In genomic region chr16:85991856-85992255, GRCh38 we compare ENCODE assay signal across 11 cellular contexts.
"Had no signal": no experiment of that assay in that cellular context is flagged by ENCODE, and none has a peak within 500 bp of the region (broad histone marks: within the 10 kb centered on the region; RNA-seq: fewer than 3 reads in every experiment).

No MANE protein-coding gene starts in this region.

- H3K27ac Mint-ChIP-seq: activated CD4-positive, alpha-beta memory T cell treated with anti-CD3 and anti-CD28 coated beads for 36 hours; progenitor cell of endocrine pancreas had no signal

- H3K9me3 ChIP-seq: ascending aorta, testis had no signal

- H3K4me3 ChIP-seq: ascending aorta, dorsolateral prefrontal cortex, testis had no signal

- DNase-seq: activated CD4-positive, alpha-beta memory T cell treated with anti-CD3 and anti-CD28 coated beads for 36 hours; activated CD8-positive, alpha-beta memory T cell treated with anti-CD3 and anti-CD28 coated beads, Interleukin-2, amount 50 U/mL, for 48 hours; dorsolateral prefrontal cortex; hypothalamus; right cardiac atrium; stimulated activated CD4-positive, alpha-beta T cell treated with anti-CD3 and anti-CD28 coated beads, Interleukin-1b, Interleukin-23, amount 100 ng/mL, for 48 hours; stimulated activated naive CD4-positive, alpha-beta T cell treated with Interleukin-2 at 50 U/mL for 16 hours; testis had no signal

- H3K4me3 Mint-ChIP-seq: activated CD4-positive, alpha-beta memory T cell treated with anti-CD3 and anti-CD28 coated beads for 36 hours had no signal

- H3K36me3 Mint-ChIP-seq: activated CD4-positive, alpha-beta memory T cell treated with anti-CD3 and anti-CD28 coated beads for 36 hours had no signal

- H3K36me3 ChIP-seq: ascending aorta had no signal

- H3K9me3 Mint-ChIP-seq: activated CD4-positive, alpha-beta memory T cell treated with anti-CD3 and anti-CD28 coated beads for 36 hours had no signal

- H3K4me1 ChIP-seq: ascending aorta had no signal

- ATAC-seq: esophagus mucosa, right cardiac atrium had no signal
